8 cellular contexts compared by ENCODE assay signal in the genomic region with DNA sequence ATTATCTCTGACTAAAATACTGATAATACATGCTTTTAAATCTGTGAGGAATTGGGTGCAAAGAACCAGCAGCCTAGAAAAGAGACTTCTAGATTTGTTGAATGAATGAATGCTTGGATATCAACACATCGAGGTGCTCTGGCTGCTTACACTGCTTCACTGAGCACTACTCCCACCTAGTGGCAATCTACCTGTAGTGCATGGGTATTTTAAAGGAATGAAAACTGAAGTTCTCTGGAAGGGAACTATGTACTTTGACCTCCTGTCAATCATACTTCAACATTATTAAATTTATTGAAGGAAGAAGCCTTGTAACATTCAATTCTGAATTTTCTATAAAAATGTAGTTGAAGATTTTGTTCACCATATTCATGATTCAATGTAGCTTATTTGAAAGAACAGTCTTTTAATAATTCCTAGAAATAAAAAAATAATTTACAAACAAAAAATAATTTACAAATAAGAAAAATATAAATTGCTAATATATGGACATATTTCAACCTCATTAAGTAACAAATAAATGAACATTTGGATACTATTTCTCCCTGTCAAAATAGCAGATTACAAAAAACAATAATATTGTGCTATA.
DNase-seq lines count a peak whose midpoint lies in the region; ATAC-seq and TF ChIP-seq lines count a peak whose summit lies in the region.

No MANE protein-coding gene starts in this region.

- H3K36me3 Mint-ChIP-seq in activated CD8-positive, alpha-beta T cell treated with anti-CD3 and anti-CD28 coated beads, Interleukin-2, amount 10 ng/mL, durations not matched to agents 7 days and 5 days (ENCODE audit: low read depth), result no peaks in the 10 kb centered on the region
- no peaks in the 10 kb centered on the region for H3K36me3 Mint-ChIP-seq in neural progenitor cell

- no peaks in the 10 kb centered on the region for H4K20me1 ChIP-seq in neural progenitor cell (ENCODE audit: low read depth)

- H3K79me2 ChIP-seq in neural progenitor cell (ENCODE audit: low read depth), result no peaks in the 10 kb centered on the region

- POLR2A ChIA-PET in activated CD8-positive, alpha-beta T cell treated with anti-CD3 and anti-CD28 coated beads, Interleukin-2, amount 10 ng/mL, durations not matched to agents 7 days and 5 days (lab: Charles Lee), result interaction anchor here (0.7 kb wide), 1 partner anchor 264 kb away, joined by 3 read pairs; no protein-coding TSS in a partner anchor

- no peaks in the 10 kb centered on the region for H3K4me1 Mint-ChIP-seq in activated CD8-positive, alpha-beta T cell treated with anti-CD3 and anti-CD28 coated beads, Interleukin-2, amount 10 ng/mL, durations not matched to agents 7 days and 5 days (ENCODE audit: low read depth)
- H3K4me1 Mint-ChIP-seq in neural progenitor cell, result peaks cover 3% of the 10 kb centered on the region

- H3K9ac ChIP-seq in neural progenitor cell, result no peak overlapping the region

- H3K4me3 Mint-ChIP-seq in activated CD8-positive, alpha-beta T cell treated with anti-CD3 and anti-CD28 coated beads, Interleukin-2, amount 10 ng/mL, durations not matched to agents 7 days and 5 days, result no peak overlapping the region
- H3K4me3 Mint-ChIP-seq in neural progenitor cell, result no peak overlapping the region

- no peak overlapping the region for H3K27ac ChIP-seq in neural progenitor cell

- H3K27ac Mint-ChIP-seq in activated CD8-positive, alpha-beta T cell treated with anti-CD3 and anti-CD28 coated beads, Interleukin-2, amount 10 ng/mL, durations not matched to agents 7 days and 5 days, result no peak overlapping the region
- H3K27ac Mint-ChIP-seq in neural progenitor cell, result no peak overlapping the region

- H3K36me3 ChIP-seq in neural progenitor cell, result no peaks in the 10 kb centered on the region

- TF ChIP-seq CTCF in neural progenitor cell (IDR thresholded peaks at IDR 0.05), result peak; percentile 96

- no peaks in the 10 kb centered on the region for H3K27me3 ChIP-seq in neural progenitor cell

- peaks cover 13% of the 10 kb centered on the region for H3K27me3 Mint-ChIP-seq in activated CD8-positive, alpha-beta T cell treated with anti-CD3 and anti-CD28 coated beads, Interleukin-2, amount 10 ng/mL, durations not matched to agents 7 days and 5 days (ENCODE audit: low read depth)
- H3K27me3 Mint-ChIP-seq in neural progenitor cell (ENCODE audit: insufficient read depth, low read depth), result no peaks in the 10 kb centered on the region

- no peaks in the 10 kb centered on the region for H3K9me3 ChIP-seq in neural progenitor cell (ENCODE audit: low read depth)

- no peak overlapping the region for H3K4me3 ChIP-seq in neural progenitor cell

- peak; percentile 88 for ATAC-seq in GM19372 (IDR thresholded peaks at IDR 0.05; ENCODE audit: low read depth, unreplicated experiment)
- peak; percentile 87 for ATAC-seq in HG03432 (IDR thresholded peaks at IDR 0.05; ENCODE audit: unreplicated experiment)
- no peak for ATAC-seq in activated CD8-positive, alpha-beta T cell treated with anti-CD3 and anti-CD28 coated beads, Interleukin-2, amount 10 ng/mL, durations not matched to agents 7 days and 5 days

- H3K4me1 ChIP-seq in neural progenitor cell, result peaks cover 8% of the 10 kb centered on the region

- no peak overlapping the region for H3K4me2 ChIP-seq in neural progenitor cell

- CTCF ChIA-PET in activated CD8-positive, alpha-beta T cell treated with anti-CD3 and anti-CD28 coated beads, Interleukin-2, amount 10 ng/mL, durations not matched to agents 7 days and 5 days (lab: Charles Lee), result interaction anchor here (0.7 to 2.2 kb wide), 8 partner anchors 11 to 497 kb away, joined by 3 to 6 read pairs (median 3); a partner anchor contains a TSS

- peak; percentile 67 for DNase-seq in DMS53 treated with DMSO at 0.1 percent for 48 hours (lab: John Stamatoyannopoulos, UW; ENCODE audit: unreplicated experiment)
- DNase-seq in NCI-H524 treated with DMSO at 0.1 percent for 48 hours (lab: John Stamatoyannopoulos, UW), result peak; percentile 4
- peak; percentile 65 for DNase-seq in activated CD8-positive, alpha-beta T cell treated with anti-CD3 and anti-CD28 coated beads, Interleukin-2, amount 10 ng/mL, durations not matched to agents 7 days and 5 days
- peak; percentile 30 for DNase-seq in fibroblast of gingiva (ENCODE audit: low read depth)
- peak; percentile 71 for DNase-seq in neural progenitor cell (ENCODE audit: low spot score)
- no peak for DNase-seq in UCSD-AML1 (lab: John Stamatoyannopoulos, UW; ENCODE audit: unreplicated experiment)

- no peak overlapping the region for H2AFZ ChIP-seq in neural progenitor cell (replicated peaks)

- H3F3A ChIP-seq in neural progenitor cell (ENCODE audit: low read depth), result peaks cover 17% of the 10 kb centered on the region

- H3K9me3 Mint-ChIP-seq in activated CD8-positive, alpha-beta T cell treated with anti-CD3 and anti-CD28 coated beads, Interleukin-2, amount 10 ng/mL, durations not matched to agents 7 days and 5 days (ENCODE audit: insufficient read depth), result no peaks in the 10 kb centered on the region
- H3K9me3 Mint-ChIP-seq in neural progenitor cell, result no peaks in the 10 kb centered on the region
